In genomic region chr15:91049378-91050127, GRCh38 we compare ENCODE assay signal across 8 cellular contexts. TPM values are rescaled to one million over a fixed set of nuclear protein-coding genes. Genes with fewer than 3 reads are reported as not detected.
DNase-seq lines count a peak whose midpoint lies in the region; ATAC-seq and TF ChIP-seq lines count a peak whose summit lies in the region.

No MANE protein-coding gene starts in this region.

- H3K36me3 ChIP-seq in GM23248 (ENCODE audit: low read depth) (no peaks in the 10 kb centered on the region), MG63 (no peaks in the 10 kb centered on the region), right atrium auricular region (no peaks in the 10 kb centered on the region), gastrocnemius medialis (no peaks in the 10 kb centered on the region)

- peak overlapping the region; percentile 48; the same call in 1 of the 2 replicates for H2AFZ ChIP-seq in GM23248

- H3K27me3 ChIP-seq in GM23248 (replicated peaks; ENCODE audit: insufficient read depth) (peaks cover 16% of the 10 kb centered on the region; the same call in 1 of the 2 replicates), MG63 (peaks cover 35% of the 10 kb centered on the region), right atrium auricular region (no peaks in the 10 kb centered on the region), gastrocnemius medialis (no peaks in the 10 kb centered on the region)

- 28 to 30% methylated on average over 12 of the region's 12 CpGs for WGBS in GM23248 (ENCODE audit: low coverage in 1 of 2, low lambda C conversion rate in 2 of 2, missing lambda C conversion rate in 2 of 2), 2 experiments

- H3K9me3 ChIP-seq in GM23248 (ENCODE audit: low read depth) (no peaks in the 10 kb centered on the region), MG63 (no peaks in the 10 kb centered on the region), right atrium auricular region (no peaks in the 10 kb centered on the region), gastrocnemius medialis (no peaks in the 10 kb centered on the region)

- H3K79me2 ChIP-seq in GM23248 (ENCODE audit: insufficient read depth), result no peaks in the 10 kb centered on the region

- no peak overlapping the region for H3K4me2 ChIP-seq in GM23248 (ENCODE audit: unreplicated experiment)

- no peak for TF ChIP-seq POLR2A in gastrocnemius medialis (IDR thresholded peaks at IDR 0.05)

- TF ChIP-seq CTCF in astrocyte of the cerebellum (IDR thresholded peaks at IDR 0.05; ENCODE audit: low read depth, low read length, missing control alignments) (peak; percentile 78), right atrium auricular region (IDR thresholded peaks at IDR 0.05) (peak; percentile 28 to 72), gastrocnemius medialis (IDR thresholded peaks at IDR 0.05 in 4 of 5, conservative IDR thresholded peaks at IDR 0.05 in 1 of 5) (peak; percentile 27 to 66 (median 49))

- intact Hi-C loops in gastrocnemius medialis (cut with DNase I; ENCODE audit: low total_unique reads), result loop anchor here (2.0 kb wide), 1 partner anchor 93 kb away; no protein-coding TSS in a partner anchor

- in situ Hi-C loops in G401 (cut with HindIII; ENCODE audit: low sequenced_read_pairs), result no loop called here
- in situ Hi-C loops in GM23248 (cut with MboI), result loop anchor here (25.0 kb wide), 1 partner anchor 188 kb away; no protein-coding TSS in a partner anchor
- in situ Hi-C loops in astrocyte of the cerebellum (cut with HindIII; ENCODE audit: low sequenced_read_pairs), result no loop called here
- in situ Hi-C loops in gastrocnemius medialis (cut with MboI; ENCODE audit: low sequenced_read_pairs in 4 of 4), result loop anchor here in 1 of 4 donors (10.0 kb wide), 1 partner anchor 95 kb away; the partner anchor contains the start of gene RCCD1

- no peaks in the 10 kb centered on the region for H3F3A ChIP-seq in GM23248 (ENCODE audit: insufficient read depth)

- no peaks in the 10 kb centered on the region for H3K4me1 ChIP-seq in GM23248 (ENCODE audit: insufficient read depth)
- peaks cover 0 to 4% of the 10 kb centered on the region in 2 donors for H3K4me1 ChIP-seq in right atrium auricular region
- no peaks in the 10 kb centered on the region for H3K4me1 ChIP-seq in gastrocnemius medialis

- no peaks in the 10 kb centered on the region for H3K9me2 ChIP-seq in GM23248 (ENCODE audit: insufficient read depth)

- H3K27ac ChIP-seq in GM23248, result no peak overlapping the region
- H3K27ac ChIP-seq in right atrium auricular region, result no peak overlapping the region
- no peak overlapping the region for H3K27ac ChIP-seq in gastrocnemius medialis

- H4K20me1 ChIP-seq in GM23248 (ENCODE audit: insufficient read depth), result no peaks in the 10 kb centered on the region

- no peak overlapping the region for H3K9ac ChIP-seq in GM23248

- peak; percentile 95 to 96 for ATAC-seq in gastrocnemius medialis
- ATAC-seq in HG02970 (IDR thresholded peaks at IDR 0.05; ENCODE audit: low FRiP score, unreplicated experiment), result no peak

- H3K4me3 ChIP-seq in GM23248 (no peak overlapping the region), MG63 (no peak overlapping the region), astrocyte of the cerebellum (ENCODE audit: low read depth, low read length) (no peak overlapping the region), right atrium auricular region (no peak overlapping the region), gastrocnemius medialis (no peak overlapping the region)

- DNase-seq in G401 (ENCODE audit: low spot score), result peak; percentile 91
- DNase-seq in GM23248, result peak; percentile 70
- peak; percentile 32 for DNase-seq in MG63
- DNase-seq in SIG-M5 (lab: John Stamatoyannopoulos, UW), result peak; percentile 13
- DNase-seq in astrocyte of the cerebellum (ENCODE audit: low read depth), result peak; percentile 41
- DNase-seq in right atrium auricular region (ENCODE audit: low spot score), result peak; percentile 71
- peak; percentile 21 to 38 for DNase-seq in gastrocnemius medialis

RNA-seq across cellular contexts. Expression of gene VPS33B, which starts 27.2 kb away (rescaled TPM):
- 8.9 and 12.8 TPM in 2 replicates for total RNA-seq in G401 (2014; rRNA removed; shearing (Covaris generic))
- 7.0 and 8.7 TPM in 2 replicates for total RNA-seq in GM23248 (2014; rRNA removed; shearing (Covaris generic))
- 9.1 and 10.2 TPM in 2 replicates for polyA plus RNA-seq in GM23248 (2016; fragmentation: Nextera tagmentation; extraction: Ambion mirVana)
- 3.2 and 14.6 TPM in 2 replicates for total RNA-seq in MG63 (2014; rRNA removed; shearing (Covaris generic); ENCODE audit: low replicate concordance)
- total RNA-seq in right atrium auricular region, result 1 to 10 TPM; 5.8 to 6.1 TPM
- total RNA-seq in gastrocnemius medialis, result 1 to 10 TPM; 3.3 to 7.7 (median 4.3) TPM

RNA-seq across cellular contexts. Expression of gene SV2B, which starts 50.5 kb away (rescaled TPM):
- not detected in 2 replicates for total RNA-seq in G401 (2014; rRNA removed; shearing (Covaris generic))
- not detected in 2 replicates for total RNA-seq in GM23248 (2014; rRNA removed; shearing (Covaris generic))
- not detected in 2 replicates for polyA plus RNA-seq in GM23248 (2016; fragmentation: Nextera tagmentation; extraction: Ambion mirVana)
- not detected in 2 replicates for total RNA-seq in MG63 (2014; rRNA removed; shearing (Covaris generic); ENCODE audit: low replicate concordance)
- total RNA-seq in right atrium auricular region, result under 1 TPM; 0.24 to 0.56 TPM
- under 1 TPM; 0.36 to 0.89 (median 0.67) TPM for total RNA-seq in gastrocnemius medialis

RNA-seq across cellular contexts. Expression of gene PRC1, which starts 55.2 kb away (rescaled TPM):
- total RNA-seq in G401 (2014; rRNA removed; shearing (Covaris generic)), result 138 and 140 TPM in 2 replicates
- total RNA-seq in GM23248 (2014; rRNA removed; shearing (Covaris generic)), result 74.5 and 93.5 TPM in 2 replicates
- 64.1 and 68.0 TPM in 2 replicates for polyA plus RNA-seq in GM23248 (2016; fragmentation: Nextera tagmentation; extraction: Ambion mirVana)
- total RNA-seq in MG63 (2014; rRNA removed; shearing (Covaris generic); ENCODE audit: low replicate concordance), result 231 and 268 TPM in 2 replicates
- total RNA-seq in right atrium auricular region (10 to 100 TPM in 1 of 2 donors, 1 to 10 TPM in 1; 4.8 to 12.9 TPM), gastrocnemius medialis (1 to 10 TPM; 1.4 to 9.9 (median 4.9) TPM)

Comparison
In these comparisons a context has a peak if more than half of its experiments do, and no peak if none do; other contexts are left out.
1. DNase-seq: peak in every context shown above with its lines; median percentile 91 in G401; 71 in right atrium auricular region; 70 in GM23248; 41 in astrocyte of the cerebellum; 32 in MG63; 30 in gastrocnemius medialis; 13 in SIG-M5.